Comparison of ENCODE assay signal across 8 cellular contexts in the genomic region with DNA sequence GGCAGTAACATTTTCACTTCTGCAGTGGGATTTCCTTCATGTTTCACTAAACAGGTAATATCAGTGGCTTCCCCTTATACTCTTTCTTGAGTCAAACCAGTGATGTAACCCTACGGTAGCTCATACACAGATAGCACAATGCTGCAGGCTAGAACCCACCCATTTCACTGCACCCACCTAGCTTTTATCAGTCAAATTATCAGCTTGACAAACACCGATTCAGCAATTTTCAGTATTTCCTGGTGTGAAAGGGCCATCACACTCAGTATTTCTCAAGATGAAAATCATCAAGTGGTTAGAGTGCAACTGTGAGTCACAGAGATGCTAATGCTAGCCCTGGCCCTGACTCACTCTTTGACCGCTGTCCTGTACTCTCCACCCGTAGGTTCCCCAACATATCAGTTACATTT.
DNase-seq lines count a peak whose midpoint lies in the region; ATAC-seq lines count a peak whose summit lies in the region.

No MANE protein-coding gene starts in this region.

- intact Hi-C loops in activated T-helper 2 cell treated with anti-CD3 and anti-CD28 coated beads, Interferon-gamma antibody, Interleukin-2, Interleukin-4, amounts not matched to agents 10 μg/mL and 5 μg/mL and 100 μg/mL, durations not matched to agents 14 hours and 24 hours and 36 hours (cut with micrococcal nuclease), result loop anchor here (1.0 to 2.0 kb wide), 10 partner anchors 8 to 242 kb away; partner anchors contain the start of gene PTGER4

- peak; percentile 44 for ATAC-seq in GM19328 (IDR thresholded peaks at IDR 0.05; ENCODE audit: unreplicated experiment)
- peak; percentile 52 for ATAC-seq in HG03520 (IDR thresholded peaks at IDR 0.05; ENCODE audit: unreplicated experiment)
- ATAC-seq in naive thymus-derived CD8-positive, alpha-beta T cell, result no peak

- H3K4me3 Mint-ChIP-seq in activated T-helper 2 cell treated with anti-CD3 and anti-CD28 coated beads, Interferon-gamma antibody, Interleukin-2, Interleukin-4, amounts not matched to agents 10 μg/mL and 5 μg/mL and 100 μg/mL, durations not matched to agents 14 hours and 24 hours and 36 hours (ENCODE audit: low read depth), result no peak overlapping the region
- H3K4me3 Mint-ChIP-seq in naive thymus-derived CD8-positive, alpha-beta T cell, result peak overlapping the region in 7 of 10 donors; percentile 9 to 69 (median 33)

- H3K27me3 Mint-ChIP-seq in activated T-helper 2 cell treated with anti-CD3 and anti-CD28 coated beads, Interferon-gamma antibody, Interleukin-2, Interleukin-4, amounts not matched to agents 10 μg/mL and 5 μg/mL and 100 μg/mL, durations not matched to agents 14 hours and 24 hours and 36 hours (ENCODE audit: low read depth), result no peaks in the 10 kb centered on the region
- no peaks in the 10 kb centered on the region for H3K27me3 Mint-ChIP-seq in naive thymus-derived CD8-positive, alpha-beta T cell

- POLR2A ChIA-PET in naive thymus-derived CD8-positive, alpha-beta T cell (lab: Charles Lee), result interaction anchor here (1.2 to 7.7 kb wide), 3 partner anchors 31 to 247 kb away, joined by 3 to 96 read pairs (median 10); no protein-coding TSS in a partner anchor

- peaks cover 12% of the 10 kb centered on the region for H3K9me3 Mint-ChIP-seq in activated T-helper 2 cell treated with anti-CD3 and anti-CD28 coated beads, Interferon-gamma antibody, Interleukin-2, Interleukin-4, amounts not matched to agents 10 μg/mL and 5 μg/mL and 100 μg/mL, durations not matched to agents 14 hours and 24 hours and 36 hours
- no peaks in the 10 kb centered on the region for H3K9me3 Mint-ChIP-seq in naive thymus-derived CD8-positive, alpha-beta T cell

- DNase-seq in AML-193 (lab: John Stamatoyannopoulos, UW) (peak; percentile 57 to 60), NCI-H1092 treated with DMSO at 0.1 percent for 48 hours (lab: John Stamatoyannopoulos, UW) (no peak), GM19238 (ENCODE audit: insufficient read length, low spot score) (no peak), SHP77 (lab: John Stamatoyannopoulos, UW) (no peak)
- no peak for DNase-seq in activated T-helper 2 cell treated with anti-CD3 and anti-CD28 coated beads, Interferon-gamma antibody, Interleukin-2, Interleukin-4, amounts not matched to agents 10 μg/mL and 5 μg/mL and 100 μg/mL, durations not matched to agents 14 hours and 24 hours and 36 hours (ENCODE audit: low spot score)
- DNase-seq in naive thymus-derived CD8-positive, alpha-beta T cell, result peak in 3 of 10 donors; percentile 12 to 35 (median 14)

- peak overlapping the region; percentile 77 for H3K27ac Mint-ChIP-seq in activated T-helper 2 cell treated with anti-CD3 and anti-CD28 coated beads, Interferon-gamma antibody, Interleukin-2, Interleukin-4, amounts not matched to agents 10 μg/mL and 5 μg/mL and 100 μg/mL, durations not matched to agents 14 hours and 24 hours and 36 hours
- H3K27ac Mint-ChIP-seq in naive thymus-derived CD8-positive, alpha-beta T cell, result peak overlapping the region; percentile 81 to 98 (median 94)

- H3K4me1 Mint-ChIP-seq in activated T-helper 2 cell treated with anti-CD3 and anti-CD28 coated beads, Interferon-gamma antibody, Interleukin-2, Interleukin-4, amounts not matched to agents 10 μg/mL and 5 μg/mL and 100 μg/mL, durations not matched to agents 14 hours and 24 hours and 36 hours (ENCODE audit: low read depth), result peaks cover 74% of the 10 kb centered on the region
- H3K4me1 Mint-ChIP-seq in naive thymus-derived CD8-positive, alpha-beta T cell, result peaks cover 33 to 72% (median 65%) of the 10 kb centered on the region in 4 donors

- peaks cover 19% of the 10 kb centered on the region for H3K36me3 Mint-ChIP-seq in activated T-helper 2 cell treated with anti-CD3 and anti-CD28 coated beads, Interferon-gamma antibody, Interleukin-2, Interleukin-4, amounts not matched to agents 10 μg/mL and 5 μg/mL and 100 μg/mL, durations not matched to agents 14 hours and 24 hours and 36 hours (ENCODE audit: low read depth)
- H3K36me3 Mint-ChIP-seq in naive thymus-derived CD8-positive, alpha-beta T cell, result no peaks in the 10 kb centered on the region

Comparison
In these comparisons a context has a peak if more than half of its experiments do, and no peak if none do; other contexts are left out.
1. DNase-seq: peak in AML-193 (2 of 2); none in activated T-helper 2 cell treated with anti-CD3 and anti-CD28 coated beads, Interferon-gamma antibody, Interleukin-2, Interleukin-4, amounts not matched to agents 10 μg/mL and 5 μg/mL and 100 μg/mL, durations not matched to agents 14 hours and 24 hours and 36 hours (single experiment), NCI-H1092 treated with DMSO at 0.1 percent for 48 hours (single experiment), GM19238 (single experiment) and SHP77 (0 of 2).
2. ATAC-seq: peak in GM19328 (single experiment) and HG03520 (single experiment); none in naive thymus-derived CD8-positive, alpha-beta T cell (0 of 2).